Comparison of ENCODE assay signal across 16 cellular contexts in the genomic region with DNA sequence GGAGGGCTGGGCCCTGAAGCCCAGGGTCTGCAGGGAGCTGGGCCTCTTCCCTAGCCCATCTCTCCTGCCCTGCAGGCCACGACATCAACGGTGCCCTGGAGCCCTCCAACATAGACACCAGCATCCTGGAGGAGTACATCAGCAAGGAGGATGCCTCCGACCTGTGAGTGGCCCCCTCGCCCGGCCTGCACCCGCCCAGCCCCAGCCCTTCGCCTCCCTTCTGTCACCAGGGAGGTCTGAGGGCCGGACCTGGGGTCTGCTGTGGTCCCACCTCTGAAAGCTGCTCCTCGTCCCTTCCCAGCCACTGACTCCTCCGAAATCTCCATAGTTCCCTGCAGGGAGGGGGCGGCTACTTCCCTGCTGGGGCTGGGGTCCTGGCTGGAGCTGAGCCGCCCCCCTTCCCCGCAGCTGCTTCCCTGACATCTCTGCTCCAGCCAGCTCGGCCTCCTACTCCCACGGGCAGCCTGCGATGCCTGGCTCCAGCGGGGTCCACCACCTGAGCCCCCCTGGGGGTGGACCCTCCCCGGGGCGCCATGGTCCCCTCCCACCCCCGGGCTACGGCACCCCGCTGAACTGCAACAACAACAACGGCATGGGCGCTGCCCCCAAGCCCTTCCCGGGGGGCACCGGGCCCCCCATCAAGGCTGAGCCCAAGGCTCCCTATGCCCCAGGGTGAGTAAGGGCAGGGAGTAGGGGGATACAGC. TPM values are rescaled to one million over a fixed set of nuclear protein-coding genes. Genes with fewer than 3 reads are reported as not detected.
"Had no signal": no experiment of that assay in that cellular context is flagged by ENCODE, and none has a peak within 500 bp of the region (broad histone marks: within the 10 kb centered on the region; RNA-seq: fewer than 3 reads in every experiment).

No MANE protein-coding gene starts in this region.

- DNase-seq: activated CD4-positive, alpha-beta T cell treated with anti-CD3 and anti-CD28 coated beads for 1 hour; activated CD8-positive, alpha-beta memory T cell treated with anti-CD3 and anti-CD28 coated beads for 24 hours; activated CD8-positive, alpha-beta memory T cell treated with anti-CD3 and anti-CD28 coated beads, Interleukin-2, amount 50 U/mL, for 48 hours; activated effector memory CD4-positive, alpha-beta T cell treated with anti-CD3 and anti-CD28 coated beads, Interleukin-2, amount 50 U/mL, for 16 hours; activated T-cell treated with anti-CD3 and anti-CD28 coated beads, Interleukin-2, amount 50 U/mL, for 72 hours; dermis blood vessel endothelial cell; left colon; stimulated activated CD4-positive, alpha-beta T cell treated with anti-CD3 and anti-CD28 coated beads, Interleukin-2, amount 100 ng/mL, for 24 hours had no signal

- H3K27me3 ChIP-seq: right atrium auricular region had no signal

- H3K9me3 Mint-ChIP-seq: activated naive CD4-positive, alpha-beta T cell treated with anti-CD3 and anti-CD28 coated beads, Interleukin-2, amount 50 U/mL, for 24 hours; activated T-cell treated with anti-CD3 and anti-CD28 coated beads, Interleukin-2, amount 50 U/mL, for 72 hours; neural crest cell; stimulated activated naive CD8-positive, alpha-beta T cell treated with anti-CD3 and anti-CD28 coated beads, Interleukin-15, Interleukin-2, amounts not matched to agents 100 ng/mL and 50 ng/mL, for 24 hours had no signal

- H3K36me3 ChIP-seq: prostate gland, right atrium auricular region, thoracic aorta, WERI-Rb-1 had no signal

- H3K27me3 Mint-ChIP-seq: stimulated activated naive CD8-positive, alpha-beta T cell treated with anti-CD3 and anti-CD28 coated beads, Interleukin-15, Interleukin-2, amounts not matched to agents 100 ng/mL and 50 ng/mL, for 24 hours had no signal

- H3K4me1 Mint-ChIP-seq: activated naive CD4-positive, alpha-beta T cell treated with anti-CD3 and anti-CD28 coated beads, Interleukin-2, amount 50 U/mL, for 24 hours had no signal

- ATAC-seq: activated T-cell treated with anti-CD3 and anti-CD28 coated beads, Interleukin-2, amount 50 U/mL, for 72 hours; left colon had no signal

- H3K4me3 ChIP-seq: prostate gland, right atrium auricular region, thoracic aorta had no signal

- H3K27ac ChIP-seq: prostate gland, right atrium auricular region, thoracic aorta had no signal

- H3K27ac Mint-ChIP-seq: activated naive CD4-positive, alpha-beta T cell treated with anti-CD3 and anti-CD28 coated beads, Interleukin-2, amount 50 U/mL, for 24 hours; activated T-cell treated with anti-CD3 and anti-CD28 coated beads, Interleukin-2, amount 50 U/mL, for 72 hours; stimulated activated naive CD8-positive, alpha-beta T cell treated with anti-CD3 and anti-CD28 coated beads, Interleukin-15, Interleukin-2, amounts not matched to agents 100 ng/mL and 50 ng/mL, for 24 hours had no signal

- H3K9me3 ChIP-seq: prostate gland, right atrium auricular region, thoracic aorta had no signal

- H3K4me3 Mint-ChIP-seq: activated naive CD4-positive, alpha-beta T cell treated with anti-CD3 and anti-CD28 coated beads, Interleukin-2, amount 50 U/mL, for 24 hours; activated T-cell treated with anti-CD3 and anti-CD28 coated beads, Interleukin-2, amount 50 U/mL, for 72 hours; neural crest cell; stimulated activated naive CD8-positive, alpha-beta T cell treated with anti-CD3 and anti-CD28 coated beads, Interleukin-15, Interleukin-2, amounts not matched to agents 100 ng/mL and 50 ng/mL, for 24 hours had no signal

- H3K4me1 ChIP-seq: prostate gland, right atrium auricular region had no signal

RNA-seq across cellular contexts. Expression of gene MYRF, which starts 13.3 kb away (rescaled TPM):
- total RNA-seq: skeletal muscle tissue had no signal
